ENCODE assay signal across 1 cellular context in the genomic region with DNA sequence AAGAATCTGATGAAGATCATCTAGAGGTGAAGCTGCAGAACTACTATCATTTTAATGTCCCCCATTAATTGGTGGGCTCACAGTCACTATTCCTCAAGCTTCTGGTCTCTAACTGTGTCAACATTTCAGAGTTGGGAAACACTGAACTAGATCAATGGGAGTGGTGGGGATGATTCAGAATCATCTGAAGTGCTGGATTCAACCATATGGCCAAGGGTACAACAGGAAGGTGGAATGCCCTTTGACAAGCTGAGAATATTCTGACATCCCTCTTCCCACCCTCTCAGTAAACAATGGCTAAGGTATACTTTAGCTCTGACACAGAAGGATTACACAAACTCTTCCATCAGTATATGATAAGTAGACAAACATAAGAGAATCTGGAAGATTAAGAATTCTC.
A peak's percentile ranks its signal among the peaks of the same experiment; 100 is the strongest.
TF ChIP-seq lines count a peak whose summit lies in the region.

No MANE protein-coding gene starts in this region.

TF ChIP-seq in HEK293, 187 proteins besides CTCF, POLR2A, EP300 and RAD21 (continued from another document):
- TF ChIP-seq, protein P1, sequence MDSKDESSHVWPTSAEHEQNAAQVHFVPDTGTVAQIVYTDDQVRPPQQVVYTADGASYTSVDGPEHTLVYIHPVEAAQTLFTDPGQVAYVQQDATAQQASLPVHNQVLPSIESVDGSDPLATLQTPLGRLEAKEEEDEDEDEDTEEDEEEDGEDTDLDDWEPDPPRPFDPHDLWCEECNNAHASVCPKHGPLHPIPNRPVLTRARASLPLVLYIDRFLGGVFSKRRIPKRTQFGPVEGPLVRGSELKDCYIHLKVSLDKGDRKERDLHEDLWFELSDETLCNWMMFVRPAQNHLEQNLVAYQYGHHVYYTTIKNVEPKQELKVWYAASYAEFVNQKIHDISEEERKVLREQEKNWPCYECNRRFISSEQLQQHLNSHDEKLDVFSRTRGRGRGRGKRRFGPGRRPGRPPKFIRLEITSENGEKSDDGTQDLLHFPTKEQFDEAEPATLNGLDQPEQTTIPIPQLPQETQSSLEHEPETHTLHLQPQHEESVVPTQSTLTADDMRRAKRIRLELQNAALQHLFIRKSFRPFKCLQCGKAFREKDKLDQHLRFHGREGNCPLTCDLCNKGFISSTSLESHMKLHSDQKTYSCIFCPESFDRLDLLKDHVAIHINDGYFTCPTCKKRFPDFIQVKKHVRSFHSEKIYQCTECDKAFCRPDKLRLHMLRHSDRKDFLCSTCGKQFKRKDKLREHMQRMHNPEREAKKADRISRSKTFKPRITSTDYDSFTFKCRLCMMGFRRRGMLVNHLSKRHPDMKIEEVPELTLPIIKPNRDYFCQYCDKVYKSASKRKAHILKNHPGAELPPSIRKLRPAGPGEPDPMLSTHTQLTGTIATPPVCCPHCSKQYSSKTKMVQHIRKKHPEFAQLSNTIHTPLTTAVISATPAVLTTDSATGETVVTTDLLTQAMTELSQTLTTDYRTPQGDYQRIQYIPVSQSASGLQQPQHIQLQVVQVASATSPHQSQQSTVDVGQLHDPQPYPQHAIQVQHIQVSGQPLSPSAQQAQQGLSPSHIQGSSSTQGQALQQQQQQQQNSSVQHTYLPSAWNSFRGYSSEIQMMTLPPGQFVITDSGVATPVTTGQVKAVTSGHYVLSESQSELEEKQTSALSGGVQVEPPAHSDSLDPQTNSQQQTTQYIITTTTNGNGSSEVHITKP (tag by site-specific recombination; IDR thresholded peaks at IDR 0.05) = peak; percentile 89; the same call in 1 of the 2 replicates
- TF ChIP-seq, protein P2, sequence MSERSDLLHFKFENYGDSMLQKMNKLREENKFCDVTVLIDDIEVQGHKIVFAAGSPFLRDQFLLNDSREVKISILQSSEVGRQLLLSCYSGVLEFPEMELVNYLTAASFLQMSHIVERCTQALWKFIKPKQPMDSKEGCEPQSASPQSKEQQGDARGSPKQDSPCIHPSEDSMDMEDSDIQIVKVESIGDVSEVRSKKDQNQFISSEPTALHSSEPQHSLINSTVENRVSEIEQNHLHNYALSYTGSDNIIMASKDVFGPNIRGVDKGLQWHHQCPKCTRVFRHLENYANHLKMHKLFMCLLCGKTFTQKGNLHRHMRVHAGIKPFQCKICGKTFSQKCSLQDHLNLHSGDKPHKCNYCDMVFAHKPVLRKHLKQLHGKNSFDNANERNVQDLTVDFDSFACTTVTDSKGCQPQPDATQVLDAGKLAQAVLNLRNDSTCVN (tag by site-specific recombination; optimal IDR thresholded peaks at IDR 0.05) = no peak
- no peak for TF ChIP-seq ZNF114 (tag by site-specific recombination; IDR thresholded peaks at IDR 0.05)
